In the genomic region with DNA sequence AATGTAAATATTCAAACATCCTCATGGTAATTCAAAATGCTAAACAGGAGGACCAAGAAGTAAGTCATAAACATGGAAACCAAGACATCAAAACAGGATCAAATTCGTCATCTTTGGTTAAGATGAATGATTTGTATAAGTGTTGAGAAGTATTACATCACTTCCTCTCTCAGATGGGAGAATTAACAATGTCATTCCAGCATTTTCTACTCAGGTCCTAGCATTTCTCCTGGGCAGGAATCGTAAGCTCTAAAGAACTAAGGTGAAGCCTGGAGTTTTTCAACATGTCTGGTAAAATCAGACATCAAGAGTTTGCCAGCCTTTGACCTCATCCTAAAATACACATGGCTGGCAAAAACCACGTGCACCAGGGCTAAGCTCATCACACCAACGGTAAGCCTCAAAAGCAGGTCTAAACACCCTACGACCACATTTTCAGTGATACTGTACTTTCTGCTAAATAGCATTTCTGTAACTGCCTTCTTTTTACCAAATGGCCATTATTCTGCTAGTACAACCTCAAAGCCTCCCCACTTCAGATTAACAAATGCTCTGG, we compare ENCODE assay signal across 9 cellular contexts. TPM values are rescaled to one million over a fixed set of nuclear protein-coding genes. Genes with fewer than 3 reads are reported as not detected.
A peak's percentile ranks its signal among the peaks of the same experiment; 100 is the strongest.
DNase-seq lines count a peak whose midpoint lies in the region; ATAC-seq and TF ChIP-seq lines count a peak whose summit lies in the region.
"Had no signal": no experiment of that assay in that cellular context is flagged by ENCODE, and none has a peak within 500 bp of the region (broad histone marks: within the 10 kb centered on the region; RNA-seq: fewer than 3 reads in every experiment).

No MANE protein-coding gene starts in this region.

- peak overlapping the region in 7 of 8 donors; percentile 61 to 80 (median 74) for H3K4me3 Mint-ChIP-seq in CD4-positive, alpha-beta memory T cell
- no peak overlapping the region for H3K4me3 Mint-ChIP-seq in chondrocyte (ENCODE audit: unreplicated experiment)
- H3K4me3 Mint-ChIP-seq in natural killer cell treated with Interleukin-12 subunit alpha and Interleukin-12 subunit beta and Interleukin-15 and Interleukin-18, amount 100 ng/mL, for 72 hours, result peak overlapping the region; percentile 69

- no peak overlapping the region for H3K9ac ChIP-seq in Karpas-422 (ENCODE audit: low read length)

- H3K4me3 ChIP-seq in CD4-positive, alpha-beta memory T cell (ENCODE audit: low read length in 2 of 2), result peak overlapping the region in 1 of 2 donors; percentile 44
- H3K4me3 ChIP-seq in Karpas-422 (ENCODE audit: low read length) (no peak overlapping the region), mucosa of descending colon (no peak overlapping the region)

- no peaks in the 10 kb centered on the region for H3K9me3 Mint-ChIP-seq in CD4-positive, alpha-beta memory T cell
- no peaks in the 10 kb centered on the region for H3K9me3 Mint-ChIP-seq in chondrocyte (ENCODE audit: low read depth)
- H3K9me3 Mint-ChIP-seq in natural killer cell treated with Interleukin-12 subunit alpha and Interleukin-12 subunit beta and Interleukin-15 and Interleukin-18, amount 100 ng/mL, for 72 hours, result no peaks in the 10 kb centered on the region

- H3K27me3 Mint-ChIP-seq in CD4-positive, alpha-beta memory T cell, result no peaks in the 10 kb centered on the region
- no peaks in the 10 kb centered on the region for H3K27me3 Mint-ChIP-seq in chondrocyte (ENCODE audit: low read depth)
- H3K27me3 Mint-ChIP-seq in natural killer cell treated with Interleukin-12 subunit alpha and Interleukin-12 subunit beta and Interleukin-15 and Interleukin-18, amount 100 ng/mL, for 72 hours, result no peaks in the 10 kb centered on the region

- intact Hi-C loops in CD4-positive, alpha-beta memory T cell (cut with micrococcal nuclease), result no loop called here
- intact Hi-C loops in mucosa of descending colon (cut with DNase I, micrococcal nuclease), result no loop called here

- TF ChIP-seq CTCF in chondrocyte (IDR thresholded peaks at IDR 0.05), result no peak
- no peak for TF ChIP-seq CTCF in mucosa of descending colon (IDR thresholded peaks at IDR 0.05)

- no peaks in the 10 kb centered on the region for H3K36me3 ChIP-seq in CD4-positive, alpha-beta memory T cell (ENCODE audit: insufficient read depth, low read length)
- H3K36me3 ChIP-seq in Karpas-422 (ENCODE audit: insufficient read depth, low read length) (peaks cover 12% of the 10 kb centered on the region), mucosa of descending colon (ENCODE audit: low read depth) (no peaks in the 10 kb centered on the region)

- H3K4me1 Mint-ChIP-seq in CD4-positive, alpha-beta memory T cell, result peaks cover 66 to 95% (median 83%) of the 10 kb centered on the region in 4 donors
- peaks cover 61% of the 10 kb centered on the region for H3K4me1 Mint-ChIP-seq in chondrocyte (ENCODE audit: low read depth)
- H3K4me1 Mint-ChIP-seq in natural killer cell treated with Interleukin-12 subunit alpha and Interleukin-12 subunit beta and Interleukin-15 and Interleukin-18, amount 100 ng/mL, for 72 hours (ENCODE audit: low read depth in 2 of 2), result peaks cover 59 to 65% of the 10 kb centered on the region in 2 donors

- POLR2A ChIA-PET in CD4-positive, alpha-beta memory T cell (lab: Charles Lee; ENCODE audit: partially characterized antibody), result interaction anchor here (1.1 to 6.7 kb wide), 3 partner anchors 9 to 49 kb away, joined by 6 to 104 read pairs (median 7); a partner anchor contains a TSS

- H3K9me3 ChIP-seq in CD4-positive, alpha-beta memory T cell (ENCODE audit: control insufficient read depth in 1 of 2, low read length in 2 of 2), result no peaks in the 10 kb centered on the region
- no peaks in the 10 kb centered on the region for H3K9me3 ChIP-seq in Karpas-422 (ENCODE audit: low read length)
- no peaks in the 10 kb centered on the region for H3K9me3 ChIP-seq in mucosa of descending colon

- peak overlapping the region; percentile 83 to 96 (median 93) for H3K27ac Mint-ChIP-seq in CD4-positive, alpha-beta memory T cell
- peak overlapping the region; percentile 85 for H3K27ac Mint-ChIP-seq in chondrocyte (ENCODE audit: unreplicated experiment)
- H3K27ac Mint-ChIP-seq in natural killer cell treated with Interleukin-12 subunit alpha and Interleukin-12 subunit beta and Interleukin-15 and Interleukin-18, amount 100 ng/mL, for 72 hours, result peak overlapping the region; percentile 79 to 93

- H3K27me3 ChIP-seq in CD4-positive, alpha-beta memory T cell (ENCODE audit: insufficient read depth, low read length), result no peaks in the 10 kb centered on the region
- H3K27me3 ChIP-seq in Karpas-422 (ENCODE audit: low read length), result no peaks in the 10 kb centered on the region

- H3K4me2 ChIP-seq in Karpas-422 (ENCODE audit: low read depth, low read length, poor library complexity, severe bottlenecking), result peak overlapping the region; percentile 29

- no peaks in the 10 kb centered on the region for H3K9me2 ChIP-seq in Karpas-422 (replicated peaks; ENCODE audit: insufficient read depth, low read length)

- H3K27ac ChIP-seq in CD4-positive, alpha-beta memory T cell (ENCODE audit: low read depth, low read length), result peak overlapping the region; percentile 47
- peak overlapping the region; percentile 61; the same call in 1 of the 2 replicates for H3K27ac ChIP-seq in Karpas-422 (ENCODE audit: low read length)

- peaks cover 96% of the 10 kb centered on the region for H3K4me1 ChIP-seq in CD4-positive, alpha-beta memory T cell (ENCODE audit: insufficient read depth, low read length)
- peaks cover 85% of the 10 kb centered on the region for H3K4me1 ChIP-seq in Karpas-422 (ENCODE audit: low read length)
- peaks cover 42% of the 10 kb centered on the region for H3K4me1 ChIP-seq in mucosa of descending colon (ENCODE audit: low read depth)

- CTCF ChIA-PET in CD4-positive, alpha-beta memory T cell (lab: Charles Lee; ENCODE audit: partially characterized antibody), result interaction anchor here (0.7 to 7.1 kb wide), 3 partner anchors 9 to 18 kb away, joined by 3 to 60 read pairs (median 4); no protein-coding TSS in a partner anchor

- no peak for DNase-seq in CD4-positive, alpha-beta memory T cell
- DNase-seq in Karpas-422, result no peak
- DNase-seq in chondrocyte (ENCODE audit: low spot score), result no peak
- no peak for DNase-seq in natural killer cell treated with Interleukin-12 subunit alpha and Interleukin-12 subunit beta and Interleukin-15 and Interleukin-18, amount 100 ng/mL, for 72 hours (ENCODE audit: low spot score)
- DNase-seq in NOMO-1 treated with DMSO at 0.1 percent for 48 hours (lab: John Stamatoyannopoulos, UW; ENCODE audit: unreplicated experiment), result no peak
- no peak for DNase-seq in mucosa of descending colon
- DNase-seq in Kasumi-1 (lab: John Stamatoyannopoulos, UW), result no peak
- DNase-seq in NK-92 (lab: John Stamatoyannopoulos, UW; ENCODE audit: unreplicated experiment), result no peak
- DNase-seq: cortex of kidney had no signal

- H3K36me3 Mint-ChIP-seq in CD4-positive, alpha-beta memory T cell, result peaks cover 3 to 38% of the 10 kb centered on the region in 2 donors
- no peaks in the 10 kb centered on the region for H3K36me3 Mint-ChIP-seq in chondrocyte (ENCODE audit: low read depth)
- peaks cover 5% of the 10 kb centered on the region for H3K36me3 Mint-ChIP-seq in natural killer cell treated with Interleukin-12 subunit alpha and Interleukin-12 subunit beta and Interleukin-15 and Interleukin-18, amount 100 ng/mL, for 72 hours

- H3K79me2 ChIP-seq in Karpas-422 (ENCODE audit: low read length), result peaks cover 99% of the 10 kb centered on the region

- peaks cover 53% of the 10 kb centered on the region for H4K20me1 ChIP-seq in Karpas-422 (ENCODE audit: insufficient read depth, low read depth, low read length)

- peak in 1 of 2 donors; percentile 40 for ATAC-seq in natural killer cell treated with Interleukin-12 subunit alpha and Interleukin-12 subunit beta and Interleukin-15 and Interleukin-18, amount 100 ng/mL, for 72 hours
- ATAC-seq in mucosa of descending colon, result no peak

- no peak overlapping the region for H2AFZ ChIP-seq in Karpas-422 (ENCODE audit: low read length)

RNA-seq across cellular contexts. Expression of a gene that starts 24.8 kb away (rescaled TPM):
- total RNA-seq in CD4-positive, alpha-beta memory T cell, result 10 to 100 TPM; 84.1 to 94.9 TPM
- 10 to 100 TPM in 1 of 2 donors, 1 to 10 TPM in 1; 3.4 to 11.6 TPM for polyA plus RNA-seq in CD4-positive, alpha-beta memory T cell
- total RNA-seq in Karpas-422 (2014; rRNA removed; shearing (Covaris generic); ENCODE audit: low replicate concordance), result 34.0 and 44.8 TPM in 2 replicates
- total RNA-seq in chondrocyte (53.5 to 65.5 TPM (median 57.7 TPM) in 3 replicates), mucosa of descending colon (10 to 100 TPM; 47.0 to 94.2 (median 60.5) TPM)
- total RNA-seq in natural killer cell treated with Interleukin-12 subunit alpha and Interleukin-12 subunit beta and Interleukin-15 and Interleukin-18, amount 100 ng/mL, for 72 hours, result 100 to 1,000 TPM in 1 of 2 donors, 10 to 100 TPM in 1; 96.5 to 119 TPM

RNA-seq across cellular contexts. Expression of a gene that starts 39.1 kb away (rescaled TPM):
- total RNA-seq in CD4-positive, alpha-beta memory T cell, result 10 to 100 TPM; 65.0 to 68.0 TPM
- polyA plus RNA-seq in CD4-positive, alpha-beta memory T cell, result 1 to 10 TPM; 1.7 to 4.3 TPM
- 3.8 and 17.8 TPM in 2 replicates for total RNA-seq in Karpas-422 (2014; rRNA removed; shearing (Covaris generic); ENCODE audit: low replicate concordance)
- total RNA-seq in chondrocyte (7.2 to 11.9 TPM (median 10.5 TPM) in 3 replicates), mucosa of descending colon (10 to 100 TPM in 2 of 3 donors, 1 to 10 TPM in 1; 9.5 to 20.2 (median 16.4) TPM)
- total RNA-seq in natural killer cell treated with Interleukin-12 subunit alpha and Interleukin-12 subunit beta and Interleukin-15 and Interleukin-18, amount 100 ng/mL, for 72 hours, result 1 to 10 TPM; 7.6 to 8.6 TPM

RNA-seq across cellular contexts. Expression of a gene that starts 48.4 kb away (rescaled TPM):
- total RNA-seq in CD4-positive, alpha-beta memory T cell, result 10 to 100 TPM; 36.6 to 37.5 TPM
- polyA plus RNA-seq in CD4-positive, alpha-beta memory T cell, result 1 to 10 TPM; 5.6 to 6.3 TPM
- 8.9 and 19.8 TPM in 2 replicates for total RNA-seq in Karpas-422 (2014; rRNA removed; shearing (Covaris generic); ENCODE audit: low replicate concordance)
- total RNA-seq in chondrocyte, result 5.6 to 6.5 TPM (median 6.1 TPM) in 3 replicates
- 1 to 10 TPM; 4.4 to 6.7 TPM for total RNA-seq in natural killer cell treated with Interleukin-12 subunit alpha and Interleukin-12 subunit beta and Interleukin-15 and Interleukin-18, amount 100 ng/mL, for 72 hours
- 10 to 100 TPM in 1 of 3 donors, 1 to 10 TPM in 2; 5.6 to 10.0 (median 8.3) TPM for total RNA-seq in mucosa of descending colon

RNA-seq across cellular contexts. Expression of a gene that starts 49.5 kb away (rescaled TPM):
- 100 to 1,000 TPM; 139 to 153 TPM for total RNA-seq in CD4-positive, alpha-beta memory T cell
- 100 to 1,000 TPM; 330 to 388 TPM for polyA plus RNA-seq in CD4-positive, alpha-beta memory T cell
- 217 and 384 TPM in 2 replicates for total RNA-seq in Karpas-422 (2014; rRNA removed; shearing (Covaris generic); ENCODE audit: low replicate concordance)
- total RNA-seq in chondrocyte, result 202 to 224 TPM (median 204 TPM) in 3 replicates
- 100 to 1,000 TPM; 170 to 189 TPM for total RNA-seq in natural killer cell treated with Interleukin-12 subunit alpha and Interleukin-12 subunit beta and Interleukin-15 and Interleukin-18, amount 100 ng/mL, for 72 hours
- total RNA-seq in mucosa of descending colon, result 100 to 1,000 TPM; 178 to 213 (median 182) TPM
